In genomic region chr1:232648316-232648715, GRCh38 we compare ENCODE assay signal across 29 cellular contexts. TPM values are rescaled to one million over a fixed set of nuclear protein-coding genes. Genes with fewer than 3 reads are reported as not detected.
DNase-seq lines count a peak whose midpoint lies in the region; ATAC-seq, FAIRE-seq and TF ChIP-seq lines count a peak whose summit lies in the region.
"Had no signal": no experiment of that assay in that cellular context is flagged by ENCODE, and none has a peak within 500 bp of the region (broad histone marks: within the 10 kb centered on the region; RNA-seq: fewer than 3 reads in every experiment).

No MANE protein-coding gene starts in this region.

- no peak overlapping the region for H3K4ac ChIP-seq in mesendoderm (ENCODE audit: low read depth, low read length)

- H3K9ac ChIP-seq in DND-41 (ENCODE audit: low read depth, low read length) (no peak overlapping the region), PC-3 (ENCODE audit: low read length) (no peak overlapping the region), endothelial cell of umbilical vein (replicated peaks; ENCODE audit: extremely low read depth, insufficient read depth, low read length) (no peak overlapping the region), mesendoderm (ENCODE audit: low read length) (no peak overlapping the region)
- H3K9ac ChIP-seq: neural progenitor cell had no signal

- TF ChIP-seq CTCF in DND-41 (IDR thresholded peaks at IDR 0.05; ENCODE audit: borderline replicate concordance, extremely low read depth, low read length, poor library complexity, severe bottlenecking): no peak
- TF ChIP-seq CTCF in PC-3 (conservative IDR thresholded peaks at IDR 0.05; ENCODE audit: low read depth, low read length): no peak
- no peak for TF ChIP-seq CTCF in endothelial cell of umbilical vein (IDR thresholded peaks at IDR 0.05; ENCODE audit: extremely low read depth in 1 of 2, insufficient read depth in 1 of 2, low read depth in 1 of 2, low read length in 2 of 2)

- H4K20me1 ChIP-seq in DND-41 (ENCODE audit: insufficient read depth, low read length): no peaks in the 10 kb centered on the region
- no peaks in the 10 kb centered on the region for H4K20me1 ChIP-seq in PC-3 (ENCODE audit: low read length)
- H4K20me1 ChIP-seq in endothelial cell of umbilical vein (replicated peaks; ENCODE audit: control insufficient read depth, extremely low read depth, insufficient read depth, low read length): no peaks in the 10 kb centered on the region

- no peak overlapping the region for H2AK5ac ChIP-seq in mesendoderm (ENCODE audit: low read length)

- H2BK15ac ChIP-seq in mesendoderm (replicated peaks; ENCODE audit: low read depth): no peak overlapping the region

- no peaks in the 10 kb centered on the region for H3K36me3 ChIP-seq in DND-41 (ENCODE audit: insufficient read depth, low read length)
- no peaks in the 10 kb centered on the region for H3K36me3 ChIP-seq in PC-3 (ENCODE audit: low read depth, low read length)
- no peaks in the 10 kb centered on the region for H3K36me3 ChIP-seq in endothelial cell of umbilical vein (ENCODE audit: control insufficient read depth in 2 of 2, extremely low read depth in 1 of 2, insufficient read depth in 2 of 2, low read length in 2 of 2)
- H3K36me3 ChIP-seq in mesendoderm (ENCODE audit: control insufficient read depth, insufficient read depth, low read length): no peaks in the 10 kb centered on the region
- H3K36me3 ChIP-seq: neural progenitor cell, sigmoid colon, upper lobe of left lung had no signal

- H3K18ac ChIP-seq in mesendoderm (ENCODE audit: low read length): no peak overlapping the region

- H2AFZ ChIP-seq in DND-41 (ENCODE audit: low read depth, low read length): no peak overlapping the region
- H2AFZ ChIP-seq in PC-3 (ENCODE audit: low read length): no peak overlapping the region
- H2AFZ ChIP-seq in endothelial cell of umbilical vein (ENCODE audit: low read depth, low read length): peak overlapping the region; percentile 17
- H2AFZ ChIP-seq: neural progenitor cell had no signal

- H3K9me1 ChIP-seq in endothelial cell of umbilical vein (replicated peaks; ENCODE audit: control insufficient read depth, extremely low read depth, insufficient read depth, low read length): no peaks in the 10 kb centered on the region

- DNase-seq in DND-41 (no peak), PC-3 (peak; percentile 26), endothelial cell of umbilical vein (ENCODE audit: low read depth, low spot score) (no peak), mesendoderm (peak; percentile 36), HEK293T (ENCODE audit: extremely low spot score) (no peak), superior temporal gyrus (ENCODE audit: extremely low spot score) (no peak)
- DNase-seq in stimulated activated CD4-positive, alpha-beta T cell treated with anti-CD3 and anti-CD28 coated beads, Interleukin-4, amount 100 ng/mL, for 1 hour: no peak
- DNase-seq: activated CD4-positive, alpha-beta T cell treated with anti-CD3 and anti-CD28 coated beads for 48 hours; activated naive CD4-positive, alpha-beta T cell; activated T-cell treated with anti-CD3 and anti-CD28 coated beads, Interleukin-2, amount 50 U/mL, for 4 hours; amniotic stem cell; central memory CD4-positive, alpha-beta T cell; foreskin melanocyte; hippocampal formation; Karpas-422; mucosa of descending colon; NCI-H1092 treated with DMSO at 0.1 percent for 48 hours; NCI-H187 treated with DMSO at 0.1 percent for 48 hours; NCI-H69; sigmoid colon; stimulated activated CD8-positive, alpha-beta memory T cell treated with anti-CD3 and anti-CD28 coated beads, Interleukin-4, amount 100 ng/mL, for 48 hours; T-helper 17 cell; upper lobe of left lung had no signal

- dilution Hi-C loops in endothelial cell of umbilical vein (cut with MboI; ENCODE audit: extremely low pct_ligation_motif_present, low sequenced_read_pairs): no loop called here

- no peaks in the 10 kb centered on the region for H3F3A ChIP-seq in PC-3 (ENCODE audit: low read length, unreplicated experiment)

- no peak overlapping the region for H3K27ac ChIP-seq in DND-41 (ENCODE audit: low read length)
- no peak overlapping the region for H3K27ac ChIP-seq in PC-3 (ENCODE audit: low read length)
- H3K27ac ChIP-seq in endothelial cell of umbilical vein (ENCODE audit: insufficient read depth, low read depth, low read length): no peak overlapping the region
- H3K27ac ChIP-seq in mesendoderm (ENCODE audit: low read depth, low read length): no peak overlapping the region
- H3K27ac ChIP-seq: neural progenitor cell, RWPE1, sigmoid colon, SK-N-MC, upper lobe of left lung had no signal

- intact Hi-C loops in PC-3 (cut with micrococcal nuclease) (no loop called here), endothelial cell of umbilical vein (cut with micrococcal nuclease) (no loop called here)

- H3K4me2 ChIP-seq in DND-41 (ENCODE audit: insufficient read depth, low read length): no peak overlapping the region
- H3K4me2 ChIP-seq in PC-3 (ENCODE audit: low read length): no peak overlapping the region
- H3K4me2 ChIP-seq in endothelial cell of umbilical vein (ENCODE audit: insufficient read depth, low read length): no peak overlapping the region
- no peak overlapping the region for H3K4me2 ChIP-seq in mesendoderm (ENCODE audit: low read length)
- H3K4me2 ChIP-seq: neural progenitor cell had no signal

- no CpG with 5 or more reads among the region's 3 CpGs for WGBS in mesendoderm (ENCODE audit: extremely low coverage, insufficient coverage, low lambda C conversion rate)

- no peaks in the 10 kb centered on the region for H3K27me3 ChIP-seq in DND-41 (ENCODE audit: insufficient read depth, low read length, poor library complexity)
- H3K27me3 ChIP-seq in PC-3 (ENCODE audit: low read length): no peaks in the 10 kb centered on the region
- no peaks in the 10 kb centered on the region for H3K27me3 ChIP-seq in endothelial cell of umbilical vein (ENCODE audit: control insufficient read depth in 2 of 2, insufficient read depth in 2 of 2, low read length in 2 of 2)
- H3K27me3 ChIP-seq in mesendoderm (ENCODE audit: insufficient read depth, low read length, poor library complexity): no peaks in the 10 kb centered on the region
- H3K27me3 ChIP-seq: neural progenitor cell, sigmoid colon, upper lobe of left lung had no signal

- POLR2A ChIA-PET in PC-3 (lab: Charles Lee; ENCODE audit: unreplicated experiment): no interaction called here
- POLR2A ChIA-PET in endothelial cell of umbilical vein (lab: Charles Lee): no interaction called here
- POLR2A ChIA-PET in HEK293T (lab: Yijun Ruan, JAX): no interaction called here

- CTCF ChIA-PET in PC-3 (lab: Charles Lee): no interaction called here
- CTCF ChIA-PET in endothelial cell of umbilical vein (lab: Charles Lee): no interaction called here
- CTCF ChIA-PET in HEK293T (lab: Yijun Ruan, JAX): no interaction called here

- no peak overlapping the region for H2BK5ac ChIP-seq in mesendoderm (ENCODE audit: low read length)

- no peaks in the 10 kb centered on the region for H3K9me2 ChIP-seq in PC-3 (replicated peaks; ENCODE audit: low read length)

- H3K79me2 ChIP-seq in DND-41 (ENCODE audit: insufficient read depth, low read length) (no peaks in the 10 kb centered on the region), PC-3 (ENCODE audit: low read length) (no peaks in the 10 kb centered on the region), endothelial cell of umbilical vein (ENCODE audit: control insufficient read depth, insufficient read depth, low read length) (no peaks in the 10 kb centered on the region), mesendoderm (ENCODE audit: control insufficient read depth, insufficient read depth, low read length) (no peaks in the 10 kb centered on the region)

- H4K5ac ChIP-seq in mesendoderm (ENCODE audit: low read length): no peak overlapping the region

- H3K79me1 ChIP-seq in mesendoderm (ENCODE audit: low read length): no peaks in the 10 kb centered on the region

- H3K4me3 ChIP-seq in DND-41 (ENCODE audit: low read depth in 1 of 2, low read length in 2 of 2) (no peak overlapping the region), PC-3 (ENCODE audit: low read length) (no peak overlapping the region), endothelial cell of umbilical vein (replicated peaks in 1 of 3; ENCODE audit: insufficient read depth in 1 of 3, low read depth in 1 of 3, low read length in 3 of 3) (no peak overlapping the region), mesendoderm (ENCODE audit: low read length) (no peak overlapping the region)
- H3K4me3 ChIP-seq: mucosa of descending colon, neural progenitor cell, sigmoid colon, SK-N-MC, upper lobe of left lung had no signal

- H3K9me3 ChIP-seq in DND-41 (ENCODE audit: insufficient read depth, low read length, severe bottlenecking) (no peaks in the 10 kb centered on the region), PC-3 (ENCODE audit: low read length) (no peaks in the 10 kb centered on the region), endothelial cell of umbilical vein (replicated peaks; ENCODE audit: control insufficient read depth, insufficient read depth, low read length) (no peaks in the 10 kb centered on the region)
- H3K9me3 ChIP-seq: mucosa of descending colon, upper lobe of left lung had no signal

- no peak overlapping the region for H3K23ac ChIP-seq in mesendoderm (ENCODE audit: low read length)

- ATAC-seq in DND-41 (ENCODE audit: insufficient read depth, low read depth) (peak; percentile 19; the same call in 1 of the 3 replicates), PC-3 (no peak), GM18519 (IDR thresholded peaks at IDR 0.05; ENCODE audit: low FRiP score, unreplicated experiment) (no peak)
- ATAC-seq: activated T-cell treated with anti-CD3 and anti-CD28 coated beads, Interleukin-2, amount 50 U/mL, for 4 hours; mucosa of descending colon; T-helper 17 cell had no signal

- no TSS peak for BruUV-seq in PC-3 (replicated peaks; lab: Mats Ljungman, UMichigan)
- BruUV-seq in endothelial cell of umbilical vein (replicated peaks; lab: Mats Ljungman, UMichigan): no TSS peak

- H4K8ac ChIP-seq in mesendoderm (ENCODE audit: low read depth, low read length): no peak overlapping the region

- H3K4me1 ChIP-seq in DND-41 (ENCODE audit: insufficient read depth, low read length) (no peaks in the 10 kb centered on the region), PC-3 (ENCODE audit: insufficient read depth, low read length) (peaks cover 23% of the 10 kb centered on the region), endothelial cell of umbilical vein (ENCODE audit: control insufficient read depth, extremely low read depth, insufficient read depth, low read length) (no peaks in the 10 kb centered on the region), mesendoderm (ENCODE audit: control insufficient read depth, low read depth, low read length) (no peaks in the 10 kb centered on the region)
- H3K4me1 ChIP-seq: neural progenitor cell, upper lobe of left lung had no signal

- FAIRE-seq in endothelial cell of umbilical vein (lab: Jason Lieb, UNC): no peak
- FAIRE-seq: GM12892, H54 had no signal

- no peak overlapping the region for H2BK120ac ChIP-seq in mesendoderm (ENCODE audit: low read depth, low read length)

- TF ChIP-seq POLR2A in endothelial cell of umbilical vein (IDR thresholded peaks at IDR 0.05; ENCODE audit: low read depth, low read length): no peak

- no peak overlapping the region for H3K56ac ChIP-seq in mesendoderm (ENCODE audit: low read length)

RNA-seq across cellular contexts. Expression of gene SIPA1L2, which starts 18.4 kb away (rescaled TPM):
- total RNA-seq in PC-3 (2014; rRNA removed) (8.9 and 9.8 TPM in 2 replicates), endothelial cell of umbilical vein (12.8 and 14.2 TPM in 2 replicates)
- polyA plus RNA-seq in endothelial cell of umbilical vein: 3.6 TPM in 2 replicates
- polyA plus RNA-seq in endothelial cell of umbilical vein (2011; cell fraction: cytosol; rRNA removed): 3.5 and 3.7 TPM in 2 replicates
- 10.2 and 11.9 TPM in 2 replicates for polyA plus RNA-seq in endothelial cell of umbilical vein (2011; cell fraction: nucleus; rRNA removed)
- polyA plus RNA-seq in endothelial cell of umbilical vein (2012): 6.8 and 9.4 TPM in 2 replicates
- 9.0 and 15.3 TPM in 2 replicates for polyA minus RNA-seq in endothelial cell of umbilical vein
- polyA minus RNA-seq in endothelial cell of umbilical vein (2011; cell fraction: cytosol; rRNA and poly(A)+ RNA removed): 0.72 TPM
- polyA minus RNA-seq in endothelial cell of umbilical vein (2011; cell fraction: nucleus; rRNA and poly(A)+ RNA removed): 15.0 and 18.6 TPM in 2 replicates
- polyA plus RNA-seq in mesendoderm (2013, experiment 1 of 2): 31.7 TPM
- 33.6 TPM for polyA plus RNA-seq in mesendoderm (2013, experiment 2 of 2)

Comparison
In these comparisons a context has a peak if more than half of its experiments do, and no peak if none do; other contexts are left out.
1. DNase-seq: peak in PC-3 (single experiment) and mesendoderm (single experiment); none in DND-41 (single experiment), endothelial cell of umbilical vein (single experiment), HEK293T (single experiment), stimulated activated CD4-positive, alpha-beta T cell treated with anti-CD3 and anti-CD28 coated beads, Interleukin-4, amount 100 ng/mL, for 1 hour (single experiment) and superior temporal gyrus (single experiment).